ENCODE assay signal across 14 cellular contexts in genomic region chr9:130858734-130859705, GRCh38. TPM values are rescaled to one million over a fixed set of nuclear protein-coding genes. Genes with fewer than 3 reads are reported as not detected.
DNase-seq lines count a peak whose midpoint lies in the region; ATAC-seq, FAIRE-seq and TF ChIP-seq lines count a peak whose summit lies in the region.
"Had no signal": no experiment of that assay in that cellular context is flagged by ENCODE, and none has a peak within 500 bp of the region (broad histone marks: within the 10 kb centered on the region; RNA-seq: fewer than 3 reads in every experiment).

No MANE protein-coding gene starts in this region.

- WGBS in tibial nerve, 2 donors, result 56 to 67% methylated on average over 20 of the region's 20 CpGs

- no peak for TF ChIP-seq CTCF in endothelial cell of umbilical vein (IDR thresholded peaks at IDR 0.05; ENCODE audit: extremely low read depth in 1 of 2, insufficient read depth in 1 of 2, low read depth in 1 of 2, low read length in 2 of 2)
- no peak for TF ChIP-seq CTCF in nephron (IDR thresholded peaks at IDR 0.05; ENCODE audit: unreplicated experiment in 3 of 3)
- TF ChIP-seq CTCF in tibial nerve (IDR thresholded peaks at IDR 0.05), result no peak

- dilution Hi-C loops in endothelial cell of umbilical vein (cut with MboI; ENCODE audit: extremely low pct_ligation_motif_present, low sequenced_read_pairs), result loop anchor here (25.0 kb wide), 1 partner anchor 172 kb away; the partner anchor contains the start of gene EXOSC2

- H3K27me3 ChIP-seq in SJSA1 (replicated peaks), result no peaks in the 10 kb centered on the region
- no peaks in the 10 kb centered on the region for H3K27me3 ChIP-seq in endothelial cell of umbilical vein (ENCODE audit: control insufficient read depth in 2 of 2, insufficient read depth in 2 of 2, low read length in 2 of 2)
- H3K27me3 ChIP-seq in tibial nerve, result no peaks in the 10 kb centered on the region

- no peak overlapping the region for H2AFZ ChIP-seq in endothelial cell of umbilical vein (ENCODE audit: low read depth, low read length)

- peaks cover 61% of the 10 kb centered on the region for H3K4me1 Mint-ChIP-seq in nephron
- no peaks in the 10 kb centered on the region for H3K4me1 Mint-ChIP-seq in activated naive CD4-positive, alpha-beta T cell treated with anti-CD3 and anti-CD28 coated beads for 36 hours (ENCODE audit: low read depth)

- peak overlapping the region; percentile 49 for H3K9ac ChIP-seq in endothelial cell of umbilical vein (replicated peaks; ENCODE audit: extremely low read depth, insufficient read depth, low read length)

- TF ChIP-seq EP300 in tibial nerve (IDR thresholded peaks at IDR 0.05), result no peak

- CTCF ChIA-PET in endothelial cell of umbilical vein (lab: Charles Lee), result interaction anchor here (0.7 to 2.5 kb wide), 16 partner anchors 9 to 158 kb away, joined by 3 to 16 read pairs (median 3); no protein-coding TSS in a partner anchor
- CTCF ChIA-PET in activated naive CD4-positive, alpha-beta T cell treated with anti-CD3 and anti-CD28 coated beads for 36 hours (lab: Charles Lee), result interaction anchor here (0.6 to 1.7 kb wide), 5 partner anchors 8 to 148 kb away, joined by 3 to 5 read pairs (median 3); no protein-coding TSS in a partner anchor

- no peaks in the 10 kb centered on the region for H3K9me1 ChIP-seq in endothelial cell of umbilical vein (replicated peaks; ENCODE audit: control insufficient read depth, extremely low read depth, insufficient read depth, low read length)

- H3K9me3 Mint-ChIP-seq in nephron, result no peaks in the 10 kb centered on the region
- H3K9me3 Mint-ChIP-seq in activated naive CD4-positive, alpha-beta T cell treated with anti-CD3 and anti-CD28 coated beads for 36 hours, result no peaks in the 10 kb centered on the region

- POLR2A ChIA-PET in endothelial cell of umbilical vein (lab: Charles Lee), result no interaction called here

- FAIRE-seq in endothelial cell of umbilical vein (lab: Jason Lieb, UNC), result no peak

- BruUV-seq in endothelial cell of umbilical vein (replicated peaks; lab: Mats Ljungman, UMichigan), result TSS peak; percentile 10

- peak overlapping the region in 1 of 3 experiments; percentile 40 for H3K4me3 Mint-ChIP-seq in nephron
- H3K4me3 Mint-ChIP-seq in activated naive CD4-positive, alpha-beta T cell treated with anti-CD3 and anti-CD28 coated beads for 36 hours, result no peak overlapping the region

- H4K20me1 ChIP-seq in endothelial cell of umbilical vein (replicated peaks; ENCODE audit: control insufficient read depth, extremely low read depth, insufficient read depth, low read length), result no peaks in the 10 kb centered on the region

- H3K27me3 Mint-ChIP-seq in nephron (ENCODE audit: low read depth), result no peaks in the 10 kb centered on the region
- H3K27me3 Mint-ChIP-seq in activated naive CD4-positive, alpha-beta T cell treated with anti-CD3 and anti-CD28 coated beads for 36 hours (ENCODE audit: low read depth), result no peaks in the 10 kb centered on the region

- peaks cover 85% of the 10 kb centered on the region for H3K36me3 Mint-ChIP-seq in nephron (ENCODE audit: low read depth)
- H3K36me3 Mint-ChIP-seq in activated naive CD4-positive, alpha-beta T cell treated with anti-CD3 and anti-CD28 coated beads for 36 hours (ENCODE audit: low read depth), result no peaks in the 10 kb centered on the region

- H3K27ac Mint-ChIP-seq in nephron, result peak overlapping the region; percentile 33 to 78 (median 67)
- no peak overlapping the region for H3K27ac Mint-ChIP-seq in activated naive CD4-positive, alpha-beta T cell treated with anti-CD3 and anti-CD28 coated beads for 36 hours

- TF ChIP-seq POLR2A in endothelial cell of umbilical vein (IDR thresholded peaks at IDR 0.05; ENCODE audit: low read depth, low read length) (no peak), tibial nerve (IDR thresholded peaks at IDR 0.05) (no peak)

- no peak overlapping the region for H3K4me2 ChIP-seq in endothelial cell of umbilical vein (ENCODE audit: insufficient read depth, low read length)

- H3K36me3 ChIP-seq in SJSA1 (peaks cover 76% of the 10 kb centered on the region), endothelial cell of umbilical vein (ENCODE audit: control insufficient read depth in 2 of 2, extremely low read depth in 1 of 2, insufficient read depth in 2 of 2, low read length in 2 of 2) (peaks cover 28 to 29% of the 10 kb centered on the region in 2 experiments), tibial nerve (peaks cover 0 to 27% (median 0%) of the 10 kb centered on the region in 3 donors)

- peaks cover 87% of the 10 kb centered on the region for H3K79me2 ChIP-seq in endothelial cell of umbilical vein (ENCODE audit: control insufficient read depth, insufficient read depth, low read length)

- ATAC-seq in HG02870 (IDR thresholded peaks at IDR 0.05; ENCODE audit: unreplicated experiment) (no peak), GM21360 (IDR thresholded peaks at IDR 0.05; ENCODE audit: unreplicated experiment) (no peak)
- ATAC-seq: stimulated activated naive CD8-positive, alpha-beta T cell treated with anti-CD3 and anti-CD28 coated beads, Interleukin-15, Interleukin-2, amounts not matched to agents 100 U/mL and 50 U/mL, for 24 hours had no signal

- intact Hi-C loops in endothelial cell of umbilical vein (cut with micrococcal nuclease), result loop anchor here (1.0 kb wide), 1 partner anchor 12 kb away; no protein-coding TSS in a partner anchor
- intact Hi-C loops in activated naive CD4-positive, alpha-beta T cell treated with anti-CD3 and anti-CD28 coated beads for 36 hours (cut with micrococcal nuclease), result no loop called here

- no peak overlapping the region for H3K4me3 ChIP-seq in SJSA1
- no peak overlapping the region for H3K4me3 ChIP-seq in endothelial cell of umbilical vein (replicated peaks in 1 of 3; ENCODE audit: insufficient read depth in 1 of 3, low read depth in 1 of 3, low read length in 3 of 3)
- H3K4me3 ChIP-seq in tibial nerve, result no peak overlapping the region

- DNase-seq in SJSA1 (ENCODE audit: low read depth in 1 of 2, low spot score in 2 of 2) (no peak), endothelial cell of umbilical vein (ENCODE audit: low read depth, low spot score) (no peak), tibial nerve (ENCODE audit: low spot score in 2 of 2) (no peak)
- DNase-seq in activated naive CD4-positive, alpha-beta T cell treated with anti-CD3 and anti-CD28 coated beads for 36 hours, result no peak
- DNase-seq: activated naive CD4-positive, alpha-beta T cell treated with anti-CD3 and anti-CD28 coated beads, Interleukin-2, amount 50 U/mL, for 16 hours; COR-L47; NCI-H146; NCI-H510A treated with DMSO at 0.1 percent for 48 hours; stimulated activated CD4-positive, alpha-beta T cell treated with anti-CD3 and anti-CD28 coated beads, Interleukin-4, amount 100 ng/mL, for 24 hours; stimulated activated naive CD8-positive, alpha-beta T cell treated with anti-CD3 and anti-CD28 coated beads, Interleukin-15, Interleukin-2, amounts not matched to agents 100 U/mL and 50 U/mL, for 24 hours had no signal

- H3K4me1 ChIP-seq in SJSA1 (replicated peaks) (peaks cover 58% of the 10 kb centered on the region), endothelial cell of umbilical vein (ENCODE audit: control insufficient read depth, extremely low read depth, insufficient read depth, low read length) (peaks cover 34% of the 10 kb centered on the region), tibial nerve (peaks cover 0 to 71% (median 10%) of the 10 kb centered on the region in 4 donors)

- H3K27ac ChIP-seq in SJSA1 (peak overlapping the region; percentile 94), endothelial cell of umbilical vein (ENCODE audit: insufficient read depth, low read depth, low read length) (peak overlapping the region; percentile 84), tibial nerve (peak overlapping the region; percentile 43 to 81 (median 61))

- H3K9me3 ChIP-seq in SJSA1 (replicated peaks) (no peaks in the 10 kb centered on the region), endothelial cell of umbilical vein (replicated peaks; ENCODE audit: control insufficient read depth, insufficient read depth, low read length) (no peaks in the 10 kb centered on the region), tibial nerve (no peaks in the 10 kb centered on the region)

TF ChIP-seq in endothelial cell of umbilical vein, 7 proteins besides CTCF, POLR2A, EP300 and RAD21 (continues in another document):
- TF ChIP-seq EZH2 (IDR thresholded peaks at IDR 0.05; ENCODE audit: borderline replicate concordance, low read depth, low read length, severe bottlenecking) (no peak), FOS (IDR thresholded peaks at IDR 0.05; ENCODE audit: borderline replicate concordance, insufficient read depth, low read length) (no peak), POLR2AphosphoS5 (IDR thresholded peaks at IDR 0.05; ENCODE audit: insufficient read depth, low read depth, low read length) (no peak), MAX (IDR thresholded peaks at IDR 0.05; ENCODE audit: insufficient read depth, insufficient read length) (no peak)

RNA-seq across cellular contexts. Expression of gene ABL1, which starts 24.0 kb away (rescaled TPM):
- total RNA-seq in SJSA1 (2014; rRNA removed; shearing (Covaris generic)), result 20.5 and 24.7 TPM in 2 replicates
- total RNA-seq in endothelial cell of umbilical vein (79.2 and 87.1 TPM in 2 replicates), tibial nerve (100 to 1,000 TPM in 1 of 4 donors, 10 to 100 TPM in 3; 58.0 to 105 (median 78.6) TPM)
- polyA plus RNA-seq in endothelial cell of umbilical vein, result 31.1 and 32.1 TPM in 2 replicates
- 34.6 and 35.8 TPM in 2 replicates for polyA plus RNA-seq in endothelial cell of umbilical vein (2011; cell fraction: cytosol; rRNA removed)
- 51.9 and 57.9 TPM in 2 replicates for polyA plus RNA-seq in endothelial cell of umbilical vein (2011; cell fraction: nucleus; rRNA removed)
- 60.7 and 65.3 TPM in 2 replicates for polyA plus RNA-seq in endothelial cell of umbilical vein (2012)
- polyA minus RNA-seq in endothelial cell of umbilical vein, result 61.8 and 64.1 TPM in 2 replicates
- polyA minus RNA-seq in endothelial cell of umbilical vein (2011; cell fraction: cytosol; rRNA and poly(A)+ RNA removed), result 54.0 TPM
- polyA minus RNA-seq in endothelial cell of umbilical vein (2011; cell fraction: nucleus; rRNA and poly(A)+ RNA removed), result 37.1 and 47.0 TPM in 2 replicates
- total RNA-seq in activated naive CD4-positive, alpha-beta T cell treated with anti-CD3 and anti-CD28 coated beads for 36 hours, result 10 to 100 TPM; 25.7 to 26.1 TPM

RNA-seq across cellular contexts. Expression of gene QRFP, which starts 37.6 kb away (rescaled TPM):
- not detected in 2 replicates for total RNA-seq in SJSA1 (2014; rRNA removed; shearing (Covaris generic))
- not detected in 2 replicates for total RNA-seq in endothelial cell of umbilical vein
- polyA plus RNA-seq in endothelial cell of umbilical vein, result not detected in 2 replicates
- polyA plus RNA-seq in endothelial cell of umbilical vein (2011; cell fraction: cytosol; rRNA removed), result not detected in 2 replicates
- polyA plus RNA-seq in endothelial cell of umbilical vein (2011; cell fraction: nucleus; rRNA removed), result not detected in 2 replicates
- 0.46 TPM in 1 of 2 replicates, not detected in the other for polyA plus RNA-seq in endothelial cell of umbilical vein (2012)
- polyA minus RNA-seq in endothelial cell of umbilical vein, result not detected in 2 replicates
- polyA minus RNA-seq in endothelial cell of umbilical vein (2011; cell fraction: cytosol; rRNA and poly(A)+ RNA removed), result not detected
- not detected in 2 replicates for polyA minus RNA-seq in endothelial cell of umbilical vein (2011; cell fraction: nucleus; rRNA and poly(A)+ RNA removed)
- not detected for total RNA-seq in tibial nerve
- not detected for total RNA-seq in activated naive CD4-positive, alpha-beta T cell treated with anti-CD3 and anti-CD28 coated beads for 36 hours
- total RNA-seq: glomerular endothelial cell had no signal
